Comparison of ENCODE assay signal across 1 cellular context in the genomic region with DNA sequence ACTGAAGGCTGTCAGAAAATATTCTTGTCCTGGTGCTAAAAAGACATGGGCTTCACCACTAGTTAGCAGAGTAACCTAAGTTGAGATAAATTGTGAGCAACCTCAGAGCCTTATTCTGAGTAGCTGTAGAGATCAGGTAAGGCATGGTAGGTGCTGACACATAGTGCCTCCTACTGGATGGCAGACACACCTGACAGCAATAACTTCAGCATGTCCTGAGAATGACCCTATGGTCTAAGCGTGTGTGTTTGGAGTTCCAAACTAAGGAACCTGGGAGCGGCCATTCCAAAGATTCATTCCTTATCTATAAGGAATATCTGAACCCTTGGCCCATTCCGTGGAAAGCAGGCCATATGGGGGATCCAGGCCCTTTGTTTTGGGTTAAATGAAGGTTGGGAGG.
TF ChIP-seq lines count a peak whose summit lies in the region.

No MANE protein-coding gene starts in this region.

TF ChIP-seq in GM23338, 12 proteins besides CTCF, POLR2A, EP300 and RAD21 (continued from another document):
- TF ChIP-seq, protein P1, sequence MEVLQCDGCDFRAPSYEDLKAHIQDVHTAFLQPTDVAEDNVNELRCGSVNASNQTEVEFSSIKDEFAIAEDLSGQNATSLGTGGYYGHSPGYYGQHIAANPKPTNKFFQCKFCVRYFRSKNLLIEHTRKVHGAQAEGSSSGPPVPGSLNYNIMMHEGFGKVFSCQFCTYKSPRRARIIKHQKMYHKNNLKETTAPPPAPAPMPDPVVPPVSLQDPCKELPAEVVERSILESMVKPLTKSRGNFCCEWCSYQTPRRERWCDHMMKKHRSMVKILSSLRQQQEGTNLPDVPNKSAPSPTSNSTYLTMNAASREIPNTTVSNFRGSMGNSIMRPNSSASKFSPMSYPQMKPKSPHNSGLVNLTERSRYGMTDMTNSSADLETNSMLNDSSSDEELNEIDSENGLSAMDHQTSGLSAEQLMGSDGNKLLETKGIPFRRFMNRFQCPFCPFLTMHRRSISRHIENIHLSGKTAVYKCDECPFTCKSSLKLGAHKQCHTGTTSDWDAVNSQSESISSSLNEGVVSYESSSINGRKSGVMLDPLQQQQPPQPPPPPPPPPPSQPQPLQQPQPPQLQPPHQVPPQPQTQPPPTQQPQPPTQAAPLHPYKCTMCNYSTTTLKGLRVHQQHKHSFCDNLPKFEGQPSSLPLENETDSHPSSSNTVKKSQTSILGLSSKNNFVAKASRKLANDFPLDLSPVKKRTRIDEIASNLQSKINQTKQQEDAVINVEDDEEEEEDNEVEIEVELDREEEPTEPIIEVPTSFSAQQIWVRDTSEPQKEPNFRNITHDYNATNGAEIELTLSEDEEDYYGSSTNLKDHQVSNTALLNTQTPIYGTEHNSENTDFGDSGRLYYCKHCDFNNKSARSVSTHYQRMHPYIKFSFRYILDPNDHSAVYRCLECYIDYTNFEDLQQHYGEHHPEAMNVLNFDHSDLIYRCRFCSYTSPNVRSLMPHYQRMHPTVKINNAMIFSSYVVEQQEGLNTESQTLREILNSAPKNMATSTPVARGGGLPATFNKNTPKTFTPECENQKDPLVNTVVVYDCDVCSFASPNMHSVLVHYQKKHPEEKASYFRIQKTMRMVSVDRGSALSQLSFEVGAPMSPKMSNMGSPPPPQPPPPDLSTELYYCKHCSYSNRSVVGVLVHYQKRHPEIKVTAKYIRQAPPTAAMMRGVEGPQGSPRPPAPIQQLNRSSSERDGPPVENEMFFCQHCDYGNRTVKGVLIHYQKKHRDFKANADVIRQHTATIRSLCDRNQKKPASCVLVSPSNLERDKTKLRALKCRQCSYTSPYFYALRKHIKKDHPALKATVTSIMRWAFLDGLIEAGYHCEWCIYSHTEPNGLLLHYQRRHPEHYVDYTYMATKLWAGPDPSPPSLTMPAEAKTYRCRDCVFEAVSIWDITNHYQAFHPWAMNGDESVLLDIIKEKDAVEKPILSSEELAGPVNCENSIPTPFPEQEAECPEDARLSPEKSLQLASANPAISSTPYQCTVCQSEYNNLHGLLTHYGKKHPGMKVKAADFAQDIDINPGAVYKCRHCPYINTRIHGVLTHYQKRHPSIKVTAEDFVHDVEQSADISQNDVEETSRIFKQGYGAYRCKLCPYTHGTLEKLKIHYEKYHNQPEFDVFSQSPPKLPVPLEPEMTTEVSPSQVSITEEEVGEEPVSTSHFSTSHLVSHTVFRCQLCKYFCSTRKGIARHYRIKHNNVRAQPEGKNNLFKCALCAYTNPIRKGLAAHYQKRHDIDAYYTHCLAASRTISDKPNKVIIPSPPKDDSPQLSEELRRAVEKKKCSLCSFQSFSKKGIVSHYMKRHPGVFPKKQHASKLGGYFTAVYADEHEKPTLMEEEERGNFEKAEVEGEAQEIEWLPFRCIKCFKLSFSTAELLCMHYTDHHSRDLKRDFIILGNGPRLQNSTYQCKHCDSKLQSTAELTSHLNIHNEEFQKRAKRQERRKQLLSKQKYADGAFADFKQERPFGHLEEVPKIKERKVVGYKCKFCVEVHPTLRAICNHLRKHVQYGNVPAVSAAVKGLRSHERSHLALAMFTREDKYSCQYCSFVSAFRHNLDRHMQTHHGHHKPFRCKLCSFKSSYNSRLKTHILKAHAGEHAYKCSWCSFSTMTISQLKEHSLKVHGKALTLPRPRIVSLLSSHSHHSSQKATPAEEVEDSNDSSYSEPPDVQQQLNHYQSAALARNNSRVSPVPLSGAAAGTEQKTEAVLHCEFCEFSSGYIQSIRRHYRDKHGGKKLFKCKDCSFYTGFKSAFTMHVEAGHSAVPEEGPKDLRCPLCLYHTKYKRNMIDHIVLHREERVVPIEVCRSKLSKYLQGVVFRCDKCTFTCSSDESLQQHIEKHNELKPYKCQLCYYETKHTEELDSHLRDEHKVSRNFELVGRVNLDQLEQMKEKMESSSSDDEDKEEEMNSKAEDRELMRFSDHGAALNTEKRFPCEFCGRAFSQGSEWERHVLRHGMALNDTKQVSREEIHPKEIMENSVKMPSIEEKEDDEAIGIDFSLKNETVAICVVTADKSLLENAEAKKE (CRISPR knock-in tag; IDR thresholded peaks at IDR 0.05) = no peak
- no peak for TF ChIP-seq EZH2phosphoT487 (IDR thresholded peaks at IDR 0.05; ENCODE audit: unreplicated experiment)
- TF ChIP-seq, protein P2, sequence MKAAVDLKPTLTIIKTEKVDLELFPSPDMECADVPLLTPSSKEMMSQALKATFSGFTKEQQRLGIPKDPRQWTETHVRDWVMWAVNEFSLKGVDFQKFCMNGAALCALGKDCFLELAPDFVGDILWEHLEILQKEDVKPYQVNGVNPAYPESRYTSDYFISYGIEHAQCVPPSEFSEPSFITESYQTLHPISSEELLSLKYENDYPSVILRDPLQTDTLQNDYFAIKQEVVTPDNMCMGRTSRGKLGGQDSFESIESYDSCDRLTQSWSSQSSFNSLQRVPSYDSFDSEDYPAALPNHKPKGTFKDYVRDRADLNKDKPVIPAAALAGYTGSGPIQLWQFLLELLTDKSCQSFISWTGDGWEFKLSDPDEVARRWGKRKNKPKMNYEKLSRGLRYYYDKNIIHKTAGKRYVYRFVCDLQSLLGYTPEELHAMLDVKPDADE (IDR thresholded peaks at IDR 0.05) = no peak
- TF ChIP-seq, protein P3, sequence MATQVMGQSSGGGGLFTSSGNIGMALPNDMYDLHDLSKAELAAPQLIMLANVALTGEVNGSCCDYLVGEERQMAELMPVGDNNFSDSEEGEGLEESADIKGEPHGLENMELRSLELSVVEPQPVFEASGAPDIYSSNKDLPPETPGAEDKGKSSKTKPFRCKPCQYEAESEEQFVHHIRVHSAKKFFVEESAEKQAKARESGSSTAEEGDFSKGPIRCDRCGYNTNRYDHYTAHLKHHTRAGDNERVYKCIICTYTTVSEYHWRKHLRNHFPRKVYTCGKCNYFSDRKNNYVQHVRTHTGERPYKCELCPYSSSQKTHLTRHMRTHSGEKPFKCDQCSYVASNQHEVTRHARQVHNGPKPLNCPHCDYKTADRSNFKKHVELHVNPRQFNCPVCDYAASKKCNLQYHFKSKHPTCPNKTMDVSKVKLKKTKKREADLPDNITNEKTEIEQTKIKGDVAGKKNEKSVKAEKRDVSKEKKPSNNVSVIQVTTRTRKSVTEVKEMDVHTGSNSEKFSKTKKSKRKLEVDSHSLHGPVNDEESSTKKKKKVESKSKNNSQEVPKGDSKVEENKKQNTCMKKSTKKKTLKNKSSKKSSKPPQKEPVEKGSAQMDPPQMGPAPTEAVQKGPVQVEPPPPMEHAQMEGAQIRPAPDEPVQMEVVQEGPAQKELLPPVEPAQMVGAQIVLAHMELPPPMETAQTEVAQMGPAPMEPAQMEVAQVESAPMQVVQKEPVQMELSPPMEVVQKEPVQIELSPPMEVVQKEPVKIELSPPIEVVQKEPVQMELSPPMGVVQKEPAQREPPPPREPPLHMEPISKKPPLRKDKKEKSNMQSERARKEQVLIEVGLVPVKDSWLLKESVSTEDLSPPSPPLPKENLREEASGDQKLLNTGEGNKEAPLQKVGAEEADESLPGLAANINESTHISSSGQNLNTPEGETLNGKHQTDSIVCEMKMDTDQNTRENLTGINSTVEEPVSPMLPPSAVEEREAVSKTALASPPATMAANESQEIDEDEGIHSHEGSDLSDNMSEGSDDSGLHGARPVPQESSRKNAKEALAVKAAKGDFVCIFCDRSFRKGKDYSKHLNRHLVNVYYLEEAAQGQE (IDR thresholded peaks at IDR 0.05; ENCODE audit: unreplicated experiment) = no peak
